In the genomic region with DNA sequence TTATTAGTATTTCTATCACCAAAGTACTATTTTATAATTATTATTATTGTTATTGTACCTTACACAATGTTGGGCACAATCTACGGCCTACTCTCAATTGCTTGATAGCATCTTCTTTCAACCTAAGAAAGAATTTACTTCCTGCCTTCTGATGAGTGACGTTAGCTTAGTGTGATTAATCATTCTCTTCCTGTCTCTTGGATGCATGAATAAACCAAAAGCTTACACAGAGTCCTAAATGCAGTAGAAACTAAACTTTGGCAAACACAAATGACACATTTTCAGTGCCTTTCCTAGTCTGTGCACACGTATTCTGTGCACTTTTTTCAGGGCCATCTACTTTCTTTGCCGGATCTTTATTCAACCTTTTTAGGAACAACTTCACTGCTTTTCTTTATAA, we compare ENCODE assay signal across 9 cellular contexts. TPM values are rescaled to one million over a fixed set of nuclear protein-coding genes. Genes with fewer than 3 reads are reported as not detected.
DNase-seq lines count a peak whose midpoint lies in the region; ATAC-seq and TF ChIP-seq lines count a peak whose summit lies in the region.
"Had no signal": no experiment of that assay in that cellular context is flagged by ENCODE, and none has a peak within 500 bp of the region (broad histone marks: within the 10 kb centered on the region; RNA-seq: fewer than 3 reads in every experiment).

No MANE protein-coding gene starts in this region.

- ATAC-seq in GM21576 (IDR thresholded peaks at IDR 0.05; ENCODE audit: unreplicated experiment) = no peak
- no peak for ATAC-seq in GM21423 (IDR thresholded peaks at IDR 0.05; ENCODE audit: unreplicated experiment)
- ATAC-seq: HCT116 had no signal

- no peak for TF ChIP-seq CTCF in type B pancreatic cell (conservative IDR thresholded peaks at IDR 0.05)

- no peak for DNase-seq in activated T-cell treated with anti-CD3 and anti-CD28 coated beads, Interleukin-2, amount 50 U/mL, for 24 hours
- DNase-seq in activated T-cell treated with anti-CD3 and anti-CD28 coated beads, Interleukin-2, amount 50 U/mL, for 1 hour = no peak
- DNase-seq in amniotic epithelial cell (ENCODE audit: low read depth) (peak; percentile 52), iris pigment epithelial cell (ENCODE audit: low read depth) (peak; percentile 85), type B pancreatic cell (ENCODE audit: extremely low spot score, unreplicated experiment) (no peak), cerebellar nuclear complex (lab: John Stamatoyannopoulos, UW) (no peak)

- H3K4me1 Mint-ChIP-seq in activated T-cell treated with anti-CD3 and anti-CD28 coated beads, Interleukin-2, amount 50 U/mL, for 24 hours (ENCODE audit: low read depth) = peaks cover 55% of the 10 kb centered on the region
- H3K4me1 Mint-ChIP-seq in type B pancreatic cell (ENCODE audit: unreplicated experiment) = peaks cover 15% of the 10 kb centered on the region

- H3K27ac Mint-ChIP-seq in activated T-cell treated with anti-CD3 and anti-CD28 coated beads, Interleukin-2, amount 50 U/mL, for 24 hours = peak overlapping the region; percentile 96
- H3K27ac Mint-ChIP-seq in type B pancreatic cell = peak overlapping the region; percentile 60

- peak overlapping the region; percentile 68 for H3K4me3 Mint-ChIP-seq in activated T-cell treated with anti-CD3 and anti-CD28 coated beads, Interleukin-2, amount 50 U/mL, for 24 hours
- H3K4me3 Mint-ChIP-seq in type B pancreatic cell = no peak overlapping the region

- H3K9me3 Mint-ChIP-seq in activated T-cell treated with anti-CD3 and anti-CD28 coated beads, Interleukin-2, amount 50 U/mL, for 24 hours = peaks cover 6% of the 10 kb centered on the region
- peaks cover 7% of the 10 kb centered on the region for H3K9me3 Mint-ChIP-seq in type B pancreatic cell

- no peaks in the 10 kb centered on the region for H3K27me3 Mint-ChIP-seq in activated T-cell treated with anti-CD3 and anti-CD28 coated beads, Interleukin-2, amount 50 U/mL, for 24 hours
- no peaks in the 10 kb centered on the region for H3K27me3 Mint-ChIP-seq in type B pancreatic cell

- H3K36me3 Mint-ChIP-seq in activated T-cell treated with anti-CD3 and anti-CD28 coated beads, Interleukin-2, amount 50 U/mL, for 24 hours (ENCODE audit: low read depth) = peaks cover 18% of the 10 kb centered on the region
- H3K36me3 Mint-ChIP-seq in type B pancreatic cell = peaks cover 20% of the 10 kb centered on the region

RNA-seq across cellular contexts. Expression of a gene that starts 19.2 kb away (rescaled TPM):
- 24.6 and 49.6 TPM in 2 replicates for total RNA-seq in type B pancreatic cell (ENCODE audit: low replicate concordance)

RNA-seq across cellular contexts. Expression of a gene that starts 19.5 kb away (rescaled TPM):
- 23.2 and 30.6 TPM in 2 replicates for total RNA-seq in type B pancreatic cell (ENCODE audit: low replicate concordance)

Comparison
In these comparisons a context has a peak if more than half of its experiments do, and no peak if none do; other contexts are left out.
1. DNase-seq: peak in amniotic epithelial cell (single experiment) and iris pigment epithelial cell (single experiment); none in activated T-cell treated with anti-CD3 and anti-CD28 coated beads, Interleukin-2, amount 50 U/mL, for 24 hours (single experiment), activated T-cell treated with anti-CD3 and anti-CD28 coated beads, Interleukin-2, amount 50 U/mL, for 1 hour (single experiment), type B pancreatic cell (single experiment) and cerebellar nuclear complex (0 of 2).